ENCODE assay signal across 3 cellular contexts in the genomic region with DNA sequence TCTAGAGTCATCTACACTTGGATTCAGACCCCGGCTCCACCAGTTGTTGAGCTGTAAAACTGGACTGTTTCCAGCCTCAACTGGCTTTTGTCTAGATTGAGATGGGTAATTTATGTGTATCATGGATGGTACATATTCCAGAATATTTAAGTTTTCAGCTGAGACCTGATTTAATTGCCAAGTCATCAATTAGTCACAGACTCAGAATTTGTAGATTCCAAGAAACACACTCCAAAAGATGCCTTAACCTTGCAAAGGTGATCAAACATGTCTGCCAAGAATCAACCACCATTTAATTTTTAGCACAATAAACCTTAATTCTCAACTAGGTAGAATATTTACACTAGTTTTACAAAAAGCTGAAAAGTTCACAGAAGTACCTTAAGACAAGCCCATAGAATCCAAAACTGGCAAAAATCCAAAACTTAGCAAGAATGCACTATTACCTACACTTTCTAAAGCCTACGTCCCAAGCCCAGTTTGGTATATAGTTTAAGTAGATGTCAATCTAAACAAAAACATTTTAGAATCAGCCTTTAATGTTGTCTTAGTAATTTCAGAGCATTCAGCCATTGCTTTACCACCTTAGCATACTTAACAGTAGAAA.
TF ChIP-seq lines count a peak whose summit lies in the region.

No MANE protein-coding gene starts in this region.

TF ChIP-seq in SK-N-SH, 30 proteins besides CTCF, POLR2A, EP300 and RAD21 (continues in another document):
- TF ChIP-seq TAF1 (IDR thresholded peaks at IDR 0.05; ENCODE audit: borderline replicate concordance, low read depth, low read length) = no peak
- TF ChIP-seq, protein P1, sequence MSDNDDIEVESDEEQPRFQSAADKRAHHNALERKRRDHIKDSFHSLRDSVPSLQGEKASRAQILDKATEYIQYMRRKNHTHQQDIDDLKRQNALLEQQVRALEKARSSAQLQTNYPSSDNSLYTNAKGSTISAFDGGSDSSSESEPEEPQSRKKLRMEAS (IDR thresholded peaks at IDR 0.05; ENCODE audit: low read depth) = no peak
- no peak for TF ChIP-seq MXI1 (IDR thresholded peaks at IDR 0.05; ENCODE audit: low read depth, low read length)
- TF ChIP-seq FOXJ3 (CRISPR knock-in tag; IDR thresholded peaks at IDR 0.05) = no peak
- TF ChIP-seq EZH2phosphoT487 (IDR thresholded peaks at IDR 0.05; ENCODE audit: borderline replicate concordance, low read depth) = no peak
- TF ChIP-seq, protein P2, sequence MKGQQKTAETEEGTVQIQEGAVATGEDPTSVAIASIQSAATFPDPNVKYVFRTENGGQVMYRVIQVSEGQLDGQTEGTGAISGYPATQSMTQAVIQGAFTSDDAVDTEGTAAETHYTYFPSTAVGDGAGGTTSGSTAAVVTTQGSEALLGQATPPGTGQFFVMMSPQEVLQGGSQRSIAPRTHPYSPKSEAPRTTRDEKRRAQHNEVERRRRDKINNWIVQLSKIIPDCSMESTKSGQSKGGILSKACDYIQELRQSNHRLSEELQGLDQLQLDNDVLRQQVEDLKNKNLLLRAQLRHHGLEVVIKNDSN (IDR thresholded peaks at IDR 0.05; ENCODE audit: borderline replicate concordance, low read depth) = no peak
- no peak for TF ChIP-seq NFIC (IDR thresholded peaks at IDR 0.05; ENCODE audit: borderline replicate concordance)
- TF ChIP-seq TCF12 (IDR thresholded peaks at IDR 0.05) = no peak
- TF ChIP-seq, protein P3, sequence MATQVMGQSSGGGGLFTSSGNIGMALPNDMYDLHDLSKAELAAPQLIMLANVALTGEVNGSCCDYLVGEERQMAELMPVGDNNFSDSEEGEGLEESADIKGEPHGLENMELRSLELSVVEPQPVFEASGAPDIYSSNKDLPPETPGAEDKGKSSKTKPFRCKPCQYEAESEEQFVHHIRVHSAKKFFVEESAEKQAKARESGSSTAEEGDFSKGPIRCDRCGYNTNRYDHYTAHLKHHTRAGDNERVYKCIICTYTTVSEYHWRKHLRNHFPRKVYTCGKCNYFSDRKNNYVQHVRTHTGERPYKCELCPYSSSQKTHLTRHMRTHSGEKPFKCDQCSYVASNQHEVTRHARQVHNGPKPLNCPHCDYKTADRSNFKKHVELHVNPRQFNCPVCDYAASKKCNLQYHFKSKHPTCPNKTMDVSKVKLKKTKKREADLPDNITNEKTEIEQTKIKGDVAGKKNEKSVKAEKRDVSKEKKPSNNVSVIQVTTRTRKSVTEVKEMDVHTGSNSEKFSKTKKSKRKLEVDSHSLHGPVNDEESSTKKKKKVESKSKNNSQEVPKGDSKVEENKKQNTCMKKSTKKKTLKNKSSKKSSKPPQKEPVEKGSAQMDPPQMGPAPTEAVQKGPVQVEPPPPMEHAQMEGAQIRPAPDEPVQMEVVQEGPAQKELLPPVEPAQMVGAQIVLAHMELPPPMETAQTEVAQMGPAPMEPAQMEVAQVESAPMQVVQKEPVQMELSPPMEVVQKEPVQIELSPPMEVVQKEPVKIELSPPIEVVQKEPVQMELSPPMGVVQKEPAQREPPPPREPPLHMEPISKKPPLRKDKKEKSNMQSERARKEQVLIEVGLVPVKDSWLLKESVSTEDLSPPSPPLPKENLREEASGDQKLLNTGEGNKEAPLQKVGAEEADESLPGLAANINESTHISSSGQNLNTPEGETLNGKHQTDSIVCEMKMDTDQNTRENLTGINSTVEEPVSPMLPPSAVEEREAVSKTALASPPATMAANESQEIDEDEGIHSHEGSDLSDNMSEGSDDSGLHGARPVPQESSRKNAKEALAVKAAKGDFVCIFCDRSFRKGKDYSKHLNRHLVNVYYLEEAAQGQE (IDR thresholded peaks at IDR 0.05; ENCODE audit: low read depth, low read length) = no peak
- TF ChIP-seq CHD2 (IDR thresholded peaks at IDR 0.05; ENCODE audit: low read length, partially characterized antibody) = no peak
- TF ChIP-seq YY1 (IDR thresholded peaks at IDR 0.05; ENCODE audit: low read depth) = no peak
- TF ChIP-seq SIN3A (IDR thresholded peaks at IDR 0.05; ENCODE audit: borderline replicate concordance, low read depth, low read length) = no peak
- no peak for TF ChIP-seq POLR2AphosphoS5 (IDR thresholded peaks at IDR 0.05; ENCODE audit: low read depth, low read length)
- TF ChIP-seq SMC3 (IDR thresholded peaks at IDR 0.05; ENCODE audit: low read depth, low read length) = no peak
- no peak for TF ChIP-seq JUND (IDR thresholded peaks at IDR 0.05)
- TF ChIP-seq RFX5 (IDR thresholded peaks at IDR 0.05; ENCODE audit: low read length) = no peak

TF ChIP-seq in SK-N-SH treated with all-trans-retinoic acid at 6 μM for 48 hours, 23 proteins besides CTCF, POLR2A, EP300 and RAD21 (continues in another document):
- TF ChIP-seq ZFP3 (CRISPR knock-in tag; IDR thresholded peaks at IDR 0.05) (no peak), GLIS3 (CRISPR knock-in tag; IDR thresholded peaks at IDR 0.05) (no peak), ESRRG (CRISPR knock-in tag; IDR thresholded peaks at IDR 0.05) (no peak), ARNTL (CRISPR knock-in tag; IDR thresholded peaks at IDR 0.05; ENCODE audit: borderline replicate concordance, low read depth) (no peak), ZFP30 (CRISPR knock-in tag; IDR thresholded peaks at IDR 0.05) (no peak), ZNF8 (CRISPR knock-in tag; IDR thresholded peaks at IDR 0.05) (no peak), ZNF70 (CRISPR knock-in tag; IDR thresholded peaks at IDR 0.05) (no peak), ISL1 (CRISPR knock-in tag; IDR thresholded peaks at IDR 0.05) (no peak), PPARA (CRISPR knock-in tag; IDR thresholded peaks at IDR 0.05; ENCODE audit: borderline replicate concordance) (no peak), RARB (CRISPR knock-in tag; IDR thresholded peaks at IDR 0.05) (no peak), BACH2 (CRISPR knock-in tag; IDR thresholded peaks at IDR 0.05; ENCODE audit: borderline replicate concordance) (no peak), ZNF565 (CRISPR knock-in tag; conservative IDR thresholded peaks at IDR 0.05; ENCODE audit: low read depth) (no peak), TCF4 (CRISPR knock-in tag; IDR thresholded peaks at IDR 0.05; ENCODE audit: borderline replicate concordance) (no peak)
- TF ChIP-seq, protein P4, sequence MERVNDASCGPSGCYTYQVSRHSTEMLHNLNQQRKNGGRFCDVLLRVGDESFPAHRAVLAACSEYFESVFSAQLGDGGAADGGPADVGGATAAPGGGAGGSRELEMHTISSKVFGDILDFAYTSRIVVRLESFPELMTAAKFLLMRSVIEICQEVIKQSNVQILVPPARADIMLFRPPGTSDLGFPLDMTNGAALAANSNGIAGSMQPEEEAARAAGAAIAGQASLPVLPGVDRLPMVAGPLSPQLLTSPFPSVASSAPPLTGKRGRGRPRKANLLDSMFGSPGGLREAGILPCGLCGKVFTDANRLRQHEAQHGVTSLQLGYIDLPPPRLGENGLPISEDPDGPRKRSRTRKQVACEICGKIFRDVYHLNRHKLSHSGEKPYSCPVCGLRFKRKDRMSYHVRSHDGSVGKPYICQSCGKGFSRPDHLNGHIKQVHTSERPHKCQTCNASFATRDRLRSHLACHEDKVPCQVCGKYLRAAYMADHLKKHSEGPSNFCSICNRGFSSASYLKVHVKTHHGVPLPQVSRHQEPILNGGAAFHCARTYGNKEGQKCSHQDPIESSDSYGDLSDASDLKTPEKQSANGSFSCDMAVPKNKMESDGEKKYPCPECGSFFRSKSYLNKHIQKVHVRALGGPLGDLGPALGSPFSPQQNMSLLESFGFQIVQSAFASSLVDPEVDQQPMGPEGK (CRISPR knock-in tag; IDR thresholded peaks at IDR 0.05; ENCODE audit: borderline replicate concordance) = no peak
- TF ChIP-seq, protein P5, sequence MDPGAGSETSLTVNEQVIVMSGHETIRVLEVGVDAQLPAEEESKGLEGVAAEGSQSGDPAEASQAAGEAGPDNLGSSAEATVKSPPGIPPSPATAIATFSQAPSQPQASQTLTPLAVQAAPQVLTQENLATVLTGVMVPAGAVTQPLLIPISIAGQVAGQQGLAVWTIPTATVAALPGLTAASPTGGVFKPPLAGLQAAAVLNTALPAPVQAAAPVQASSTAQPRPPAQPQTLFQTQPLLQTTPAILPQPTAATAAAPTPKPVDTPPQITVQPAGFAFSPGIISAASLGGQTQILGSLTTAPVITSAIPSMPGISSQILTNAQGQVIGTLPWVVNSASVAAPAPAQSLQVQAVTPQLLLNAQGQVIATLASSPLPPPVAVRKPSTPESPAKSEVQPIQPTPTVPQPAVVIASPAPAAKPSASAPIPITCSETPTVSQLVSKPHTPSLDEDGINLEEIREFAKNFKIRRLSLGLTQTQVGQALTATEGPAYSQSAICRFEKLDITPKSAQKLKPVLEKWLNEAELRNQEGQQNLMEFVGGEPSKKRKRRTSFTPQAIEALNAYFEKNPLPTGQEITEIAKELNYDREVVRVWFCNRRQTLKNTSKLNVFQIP (CRISPR knock-in tag; IDR thresholded peaks at IDR 0.05; ENCODE audit: borderline replicate concordance, low read depth) = no peak
- TF ChIP-seq, protein P6, sequence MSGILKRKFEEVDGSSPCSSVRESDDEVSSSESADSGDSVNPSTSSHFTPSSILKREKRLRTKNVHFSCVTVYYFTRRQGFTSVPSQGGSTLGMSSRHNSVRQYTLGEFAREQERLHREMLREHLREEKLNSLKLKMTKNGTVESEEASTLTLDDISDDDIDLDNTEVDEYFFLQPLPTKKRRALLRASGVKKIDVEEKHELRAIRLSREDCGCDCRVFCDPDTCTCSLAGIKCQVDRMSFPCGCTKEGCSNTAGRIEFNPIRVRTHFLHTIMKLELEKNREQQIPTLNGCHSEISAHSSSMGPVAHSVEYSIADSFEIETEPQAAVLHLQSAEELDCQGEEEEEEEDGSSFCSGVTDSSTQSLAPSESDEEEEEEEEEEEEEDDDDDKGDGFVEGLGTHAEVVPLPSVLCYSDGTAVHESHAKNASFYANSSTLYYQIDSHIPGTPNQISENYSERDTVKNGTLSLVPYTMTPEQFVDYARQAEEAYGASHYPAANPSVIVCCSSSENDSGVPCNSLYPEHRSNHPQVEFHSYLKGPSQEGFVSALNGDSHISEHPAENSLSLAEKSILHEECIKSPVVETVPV (CRISPR knock-in tag; IDR thresholded peaks at IDR 0.05) = no peak

TF ChIP-seq in K562, 482 proteins besides CTCF, POLR2A, EP300 and RAD21:
- TF ChIP-seq NFIC (IDR thresholded peaks at IDR 0.05) (peak; percentile 82), ZNF589 (CRISPR knock-in tag; IDR thresholded peaks at IDR 0.05; ENCODE audit: low read depth) (0 out of 2 replicates have a peak, but pooled peaks have one; percentile 41), NFE2 (IDR thresholded peaks at IDR 0.05; ENCODE audit: low read depth) (peak; percentile 35; the same call in 1 of the 2 replicates), ZC3H11A (IDR thresholded peaks at IDR 0.05; ENCODE audit: low read depth, low read length) (no peak), LCOR (CRISPR knock-in tag; IDR thresholded peaks at IDR 0.05) (no peak), MAFF (IDR thresholded peaks at IDR 0.05; ENCODE audit: low read length) (peak; percentile 94), ZNF23 (CRISPR knock-in tag; IDR thresholded peaks at IDR 0.05) (no peak), C11orf30 (IDR thresholded peaks at IDR 0.05; ENCODE audit: low read depth) (peak; percentile 97), MAFK (IDR thresholded peaks at IDR 0.05; ENCODE audit: low read length) (peak; percentile 95), MAFG (tag; conservative IDR thresholded peaks at IDR 0.05) (peak; percentile 94), ZNF316 (IDR thresholded peaks at IDR 0.05) (peak; percentile 98)
